ENCODE assay signal across 26 cellular contexts in the genomic region with DNA sequence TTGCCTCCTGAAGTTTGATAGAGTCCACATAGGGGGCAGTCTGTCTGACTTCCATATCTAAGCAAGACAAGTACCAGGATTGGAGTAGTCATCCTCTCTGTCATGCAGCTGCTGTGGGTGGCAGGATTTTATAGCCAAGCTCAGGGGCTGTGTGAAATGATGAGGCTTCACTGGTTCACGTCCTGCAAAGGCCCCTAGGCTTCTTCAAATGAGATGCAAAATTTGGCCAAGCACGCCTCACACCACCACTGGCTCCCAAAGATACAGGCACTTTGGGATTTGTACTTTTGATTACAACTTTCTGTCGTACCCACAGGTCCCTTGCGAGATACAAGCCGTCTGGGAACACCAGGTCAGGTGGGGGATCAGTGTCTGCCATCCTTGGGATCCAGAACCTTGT.
"Had no signal": no experiment of that assay in that cellular context is flagged by ENCODE, and none has a peak within 500 bp of the region (broad histone marks: within the 10 kb centered on the region; RNA-seq: fewer than 3 reads in every experiment).

No MANE protein-coding gene starts in this region.

- H3K4me3 ChIP-seq: cardiac muscle cell, Peyer's patch, SJSA1 had no signal

- H3K27me3 Mint-ChIP-seq: activated naive CD4-positive, alpha-beta T cell treated with anti-CD3 and anti-CD28 coated beads, Interleukin-2, amount 10 ng/mL, durations not matched to agents 7 days and 5 days; activated naive CD8-positive, alpha-beta T cell treated with anti-CD3 and anti-CD28 coated beads for 36 hours had no signal

- H3K4me1 Mint-ChIP-seq: activated naive CD4-positive, alpha-beta T cell treated with anti-CD3 and anti-CD28 coated beads, Interleukin-2, amount 10 ng/mL, durations not matched to agents 7 days and 5 days; activated naive CD8-positive, alpha-beta T cell treated with anti-CD3 and anti-CD28 coated beads for 36 hours had no signal

- ATAC-seq: activated CD4-positive, CD25-positive, alpha-beta regulatory T cell treated with anti-CD3 and anti-CD28 coated beads, Interleukin-2, amount 50 U/mL, for 24 hours; activated T-cell treated with anti-CD3 and anti-CD28 coated beads, Interleukin-2, amount 50 U/mL, for 72 hours; SK-N-SH treated with all-trans-retinoic acid at 6 μM for 48 hours had no signal

- H3K4me3 Mint-ChIP-seq: activated naive CD4-positive, alpha-beta T cell treated with anti-CD3 and anti-CD28 coated beads, Interleukin-2, amount 10 ng/mL, durations not matched to agents 7 days and 5 days; activated naive CD8-positive, alpha-beta T cell treated with anti-CD3 and anti-CD28 coated beads for 36 hours; activated T-cell treated with anti-CD3 and anti-CD28 coated beads, Interleukin-2, amount 50 U/mL, for 72 hours; T-helper 1 cell treated with Interleukin-12 subunit alpha and Interleukin-12 subunit beta and Interleukin-4 antibody, amounts not matched to agents 30 μg/mL and 1 μg/mL, for 36 hours had no signal

- H3K36me3 ChIP-seq: brain microvascular endothelial cell, cardiac muscle cell, Peyer's patch, SJSA1 had no signal

- H3K9me3 Mint-ChIP-seq: activated naive CD4-positive, alpha-beta T cell treated with anti-CD3 and anti-CD28 coated beads, Interleukin-2, amount 10 ng/mL, durations not matched to agents 7 days and 5 days; activated T-helper 2 cell treated with anti-CD3 and anti-CD28 coated beads, Interferon-gamma antibody, Interleukin-2, Interleukin-4, amounts not matched to agents 10 μg/mL and 5 μg/mL and 100 μg/mL, durations not matched to agents 14 hours and 24 hours and 36 hours; T-helper 1 cell treated with Interleukin-12 subunit alpha and Interleukin-12 subunit beta and Interleukin-4 antibody, amounts not matched to agents 30 μg/mL and 1 μg/mL, for 36 hours had no signal

- DNase-seq: activated CD4-positive, alpha-beta T cell treated with anti-CD3 and anti-CD28 coated beads for 4 hours; activated gamma-delta T cell treated with Interleukin-2 at 50 U/mL for 16 hours; activated naive CD4-positive, alpha-beta T cell treated with anti-CD3 and anti-CD28 coated beads, Interleukin-2, amount 10 ng/mL, durations not matched to agents 7 days and 5 days; activated naive CD8-positive, alpha-beta T cell treated with anti-CD3 and anti-CD28 coated beads for 36 hours; activated T-cell treated with anti-CD3 and anti-CD28 coated beads for 4 hours; activated T-cell treated with anti-CD3 and anti-CD28 coated beads, Interleukin-2, amount 50 U/mL, for 72 hours; brain microvascular endothelial cell; MM.1S; NCI-H1105 treated with DMSO at 0.1 percent for 48 hours; NCI-H146; NCI-H187 treated with DMSO at 0.1 percent for 48 hours; NCI-H2171 treated with DMSO at 0.1 percent for 48 hours; NCI-H345; NCI-H510A; NCI-H526 treated with DMSO at 0.1 percent for 48 hours; NCI-H82; OCI-M1; Peyer's patch; SHP77; SW 1271 had no signal

- H3K9me3 ChIP-seq: Peyer's patch, SJSA1 had no signal

- H3K27ac ChIP-seq: brain microvascular endothelial cell, cardiac muscle cell, Peyer's patch, SJSA1 had no signal

- H3K4me1 ChIP-seq: Peyer's patch, SJSA1 had no signal

- H3K27me3 ChIP-seq: brain microvascular endothelial cell, cardiac muscle cell, Peyer's patch had no signal

- H3K27ac Mint-ChIP-seq: activated naive CD4-positive, alpha-beta T cell treated with anti-CD3 and anti-CD28 coated beads, Interleukin-2, amount 10 ng/mL, durations not matched to agents 7 days and 5 days; activated naive CD8-positive, alpha-beta T cell treated with anti-CD3 and anti-CD28 coated beads for 36 hours; activated T-cell treated with anti-CD3 and anti-CD28 coated beads, Interleukin-2, amount 50 U/mL, for 72 hours; activated T-helper 2 cell treated with anti-CD3 and anti-CD28 coated beads, Interferon-gamma antibody, Interleukin-2, Interleukin-4, amounts not matched to agents 10 μg/mL and 5 μg/mL and 100 μg/mL, durations not matched to agents 14 hours and 24 hours and 36 hours; T-helper 1 cell treated with Interleukin-12 subunit alpha and Interleukin-12 subunit beta and Interleukin-4 antibody, amounts not matched to agents 30 μg/mL and 1 μg/mL, for 36 hours had no signal

- H3K36me3 Mint-ChIP-seq: activated naive CD4-positive, alpha-beta T cell treated with anti-CD3 and anti-CD28 coated beads, Interleukin-2, amount 10 ng/mL, durations not matched to agents 7 days and 5 days; activated naive CD8-positive, alpha-beta T cell treated with anti-CD3 and anti-CD28 coated beads for 36 hours had no signal
